ENCODE assay signal across 1 cellular context in the genomic region with DNA sequence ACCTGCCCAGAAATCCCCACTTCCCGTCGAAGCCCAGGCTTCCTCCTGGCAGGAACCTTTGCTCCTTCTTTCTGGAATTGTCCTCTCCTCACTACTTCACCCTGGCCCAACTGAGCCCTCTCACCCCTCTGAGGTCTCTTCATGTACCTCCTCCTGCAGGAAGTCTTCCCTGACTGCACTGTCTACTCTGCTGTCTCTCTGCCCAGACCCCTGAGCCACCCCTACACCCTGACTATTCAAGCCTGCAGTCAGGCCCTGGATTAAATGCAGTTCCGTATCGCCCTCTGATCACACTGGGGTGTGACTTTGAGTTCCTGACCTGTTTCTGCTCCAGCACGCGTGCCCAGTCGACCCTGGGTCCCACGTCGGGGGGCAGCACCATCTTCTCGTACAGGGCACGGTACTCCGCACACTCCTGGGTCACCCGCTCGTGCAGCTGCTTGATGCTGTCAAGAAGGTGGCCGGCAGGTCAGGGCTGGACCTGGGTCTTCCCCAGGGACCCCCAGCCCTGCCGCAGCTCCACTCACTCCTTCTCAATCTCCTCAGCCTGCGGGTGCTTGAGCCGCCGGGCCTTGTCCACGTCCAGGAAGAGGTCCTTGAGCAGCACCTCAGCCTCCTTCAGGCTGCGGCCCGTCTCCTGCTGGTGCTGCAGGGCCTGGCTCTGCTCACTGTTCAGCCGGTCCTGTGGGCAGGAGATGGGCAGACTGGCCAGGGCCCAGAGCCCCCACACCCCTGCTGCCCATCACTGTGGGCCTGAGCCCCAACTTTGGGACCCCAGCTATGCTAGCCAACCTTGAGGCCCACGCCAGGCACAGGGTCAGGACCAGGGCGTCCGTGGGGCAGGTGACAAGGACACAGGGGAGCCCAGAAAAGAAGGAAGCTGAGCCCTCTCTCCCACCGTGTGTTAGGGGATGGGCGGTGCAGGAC.
TF ChIP-seq lines count a peak whose summit lies in the region.

No MANE protein-coding gene starts in this region.

TF ChIP-seq in H1, 55 proteins besides CTCF, POLR2A, EP300 and RAD21:
- TF ChIP-seq RBBP5 (IDR thresholded peaks at IDR 0.05; ENCODE audit: borderline replicate concordance, low read depth, low read length): no peak
- TF ChIP-seq KDM4A (IDR thresholded peaks at IDR 0.05; ENCODE audit: low read depth, low read length, severe bottlenecking): no peak
- no peak for TF ChIP-seq GABPA (IDR thresholded peaks at IDR 0.05; ENCODE audit: borderline replicate concordance, insufficient read depth, low read length)
- no peak for TF ChIP-seq FOSL1 (IDR thresholded peaks at IDR 0.05; ENCODE audit: insufficient read depth, low read depth, low read length)
- no peak for TF ChIP-seq CREB1 (IDR thresholded peaks at IDR 0.05)
- no peak for TF ChIP-seq TBP (IDR thresholded peaks at IDR 0.05; ENCODE audit: low read depth, low read length)
TF ChIP-seq in H1: peak in this region for 0.
